Comparison of ENCODE assay signal across 8 cellular contexts in genomic region chr7:90119178-90119971, GRCh38. TPM values are rescaled to one million over a fixed set of nuclear protein-coding genes. Genes with fewer than 3 reads are reported as not detected.
DNase-seq lines count a peak whose midpoint lies in the region; ATAC-seq, FAIRE-seq and TF ChIP-seq lines count a peak whose summit lies in the region.

No MANE protein-coding gene starts in this region.

- TF ChIP-seq POLR2A in erythroblast (IDR thresholded peaks at IDR 0.05; ENCODE audit: low read length) = no peak

- 5% methylated on average over 58 of the region's 58 CpGs for WGBS in HUES64
- 1 to 3% (median 3%) methylated on average over 48 to 58 of the region's 58 CpGs for WGBS in small intestine, 3 donors

- no peaks in the 10 kb centered on the region for H3K36me3 ChIP-seq in HUES64 (ENCODE audit: insufficient read depth, low read length)
- H3K36me3 ChIP-seq in mucosa of descending colon (ENCODE audit: low read depth) = no peaks in the 10 kb centered on the region
- H3K36me3 ChIP-seq in small intestine (ENCODE audit: control insufficient read depth in 2 of 2, insufficient read depth in 2 of 2, low read length in 2 of 2) = no peaks in the 10 kb centered on the region

- no peak for FAIRE-seq in small intestine (lab: Jason Lieb, UNC)

- H3K27me3 ChIP-seq in HUES64 (ENCODE audit: insufficient read depth, low read length) = peaks cover 28% of the 10 kb centered on the region
- H3K27me3 ChIP-seq in small intestine (ENCODE audit: control insufficient read depth in 2 of 2, insufficient read depth in 2 of 2, low read length in 2 of 2) = peaks cover 0 to 2% of the 10 kb centered on the region in 2 donors

- peak; percentile 46 for ATAC-seq in mucosa of descending colon

- H3K4me3 ChIP-seq in HUES64 (ENCODE audit: low read length) (peak overlapping the region; percentile 46), epithelial cell of proximal tubule (ENCODE audit: low read depth, low read length) (peak overlapping the region; percentile 72), mucosa of descending colon (no peak overlapping the region), small intestine (ENCODE audit: low read depth in 1 of 2, low read length in 2 of 2) (peak overlapping the region in 1 of 2 donors; percentile 2)

- H3K36me3 Mint-ChIP-seq in activated CD4-positive, alpha-beta memory T cell treated with anti-CD3 and anti-CD28 coated beads, Interleukin-2, amount 10 ng/mL, durations not matched to agents 7 days and 5 days (ENCODE audit: low read depth) = no peaks in the 10 kb centered on the region
- H3K36me3 Mint-ChIP-seq in stimulated activated naive CD8-positive, alpha-beta T cell treated with anti-CD3 and anti-CD28 coated beads, Interleukin-15, Interleukin-2, amounts not matched to agents 100 ng/mL and 50 ng/mL, for 24 hours (ENCODE audit: low read depth) = no peaks in the 10 kb centered on the region

- POLR2A ChIA-PET in activated CD4-positive, alpha-beta memory T cell treated with anti-CD3 and anti-CD28 coated beads, Interleukin-2, amount 10 ng/mL, durations not matched to agents 7 days and 5 days (lab: Charles Lee) = no interaction called here

- CTCF ChIA-PET in activated CD4-positive, alpha-beta memory T cell treated with anti-CD3 and anti-CD28 coated beads, Interleukin-2, amount 10 ng/mL, durations not matched to agents 7 days and 5 days (lab: Charles Lee) = no interaction called here

- no peak overlapping the region for H3K27ac Mint-ChIP-seq in activated CD4-positive, alpha-beta memory T cell treated with anti-CD3 and anti-CD28 coated beads, Interleukin-2, amount 10 ng/mL, durations not matched to agents 7 days and 5 days
- H3K27ac Mint-ChIP-seq in stimulated activated naive CD8-positive, alpha-beta T cell treated with anti-CD3 and anti-CD28 coated beads, Interleukin-15, Interleukin-2, amounts not matched to agents 100 ng/mL and 50 ng/mL, for 24 hours = no peak overlapping the region

- DNase-seq in activated CD4-positive, alpha-beta memory T cell treated with anti-CD3 and anti-CD28 coated beads, Interleukin-2, amount 10 ng/mL, durations not matched to agents 7 days and 5 days = no peak
- DNase-seq in epithelial cell of proximal tubule (ENCODE audit: low read depth) (no peak), mucosa of descending colon (peak; percentile 3 to 48 (median 26)), erythroblast (lab: John Stamatoyannopoulos, UW) (no peak), DMS153 (lab: John Stamatoyannopoulos, UW) (no peak), small intestine (no peak)

- H3K4me1 ChIP-seq in HUES64 (ENCODE audit: insufficient read depth, low read length) = no peaks in the 10 kb centered on the region
- H3K4me1 ChIP-seq in mucosa of descending colon (ENCODE audit: low read depth) = peaks cover 6% of the 10 kb centered on the region
- no peaks in the 10 kb centered on the region for H3K4me1 ChIP-seq in small intestine (ENCODE audit: control insufficient read depth in 2 of 2, insufficient read depth in 1 of 2, low read depth in 1 of 2, low read length in 1 of 2)

- TF ChIP-seq CTCF in epithelial cell of proximal tubule (conservative IDR thresholded peaks at IDR 0.05; ENCODE audit: low read depth, low read length) = no peak
- no peak for TF ChIP-seq CTCF in mucosa of descending colon (IDR thresholded peaks at IDR 0.05)

- peaks cover 36% of the 10 kb centered on the region for H3K27me3 Mint-ChIP-seq in activated CD4-positive, alpha-beta memory T cell treated with anti-CD3 and anti-CD28 coated beads, Interleukin-2, amount 10 ng/mL, durations not matched to agents 7 days and 5 days
- peaks cover 29% of the 10 kb centered on the region for H3K27me3 Mint-ChIP-seq in stimulated activated naive CD8-positive, alpha-beta T cell treated with anti-CD3 and anti-CD28 coated beads, Interleukin-15, Interleukin-2, amounts not matched to agents 100 ng/mL and 50 ng/mL, for 24 hours

- H3K4me3 Mint-ChIP-seq in activated CD4-positive, alpha-beta memory T cell treated with anti-CD3 and anti-CD28 coated beads, Interleukin-2, amount 10 ng/mL, durations not matched to agents 7 days and 5 days = peak overlapping the region; percentile 32
- H3K4me3 Mint-ChIP-seq in stimulated activated naive CD8-positive, alpha-beta T cell treated with anti-CD3 and anti-CD28 coated beads, Interleukin-15, Interleukin-2, amounts not matched to agents 100 ng/mL and 50 ng/mL, for 24 hours = peak overlapping the region; percentile 76

- no peaks in the 10 kb centered on the region for H3K9me3 Mint-ChIP-seq in activated CD4-positive, alpha-beta memory T cell treated with anti-CD3 and anti-CD28 coated beads, Interleukin-2, amount 10 ng/mL, durations not matched to agents 7 days and 5 days
- H3K9me3 Mint-ChIP-seq in stimulated activated naive CD8-positive, alpha-beta T cell treated with anti-CD3 and anti-CD28 coated beads, Interleukin-15, Interleukin-2, amounts not matched to agents 100 ng/mL and 50 ng/mL, for 24 hours = no peaks in the 10 kb centered on the region

- H3K9ac ChIP-seq in HUES64 (ENCODE audit: low read depth, low read length) = no peak overlapping the region

- intact Hi-C loops in mucosa of descending colon (cut with DNase I, micrococcal nuclease) = no loop called here

- no peaks in the 10 kb centered on the region for H3K9me3 ChIP-seq in HUES64 (ENCODE audit: insufficient read depth, low read depth, low read length)
- no peaks in the 10 kb centered on the region for H3K9me3 ChIP-seq in mucosa of descending colon
- H3K9me3 ChIP-seq in small intestine (ENCODE audit: control insufficient read depth, low read depth) = no peaks in the 10 kb centered on the region

- H3K27ac ChIP-seq in HUES64 (ENCODE audit: low read depth, low read length) = no peak overlapping the region
- no peak overlapping the region for H3K27ac ChIP-seq in small intestine (ENCODE audit: low read depth in 1 of 2, low read length in 1 of 2)

- peaks cover 6% of the 10 kb centered on the region for H3K4me1 Mint-ChIP-seq in activated CD4-positive, alpha-beta memory T cell treated with anti-CD3 and anti-CD28 coated beads, Interleukin-2, amount 10 ng/mL, durations not matched to agents 7 days and 5 days
- peaks cover 18% of the 10 kb centered on the region for H3K4me1 Mint-ChIP-seq in stimulated activated naive CD8-positive, alpha-beta T cell treated with anti-CD3 and anti-CD28 coated beads, Interleukin-15, Interleukin-2, amounts not matched to agents 100 ng/mL and 50 ng/mL, for 24 hours (ENCODE audit: low read depth)

RNA-seq across cellular contexts. Expression of gene STEAP1, which starts 34.9 kb away (rescaled TPM):
- 6.9 TPM for polyA plus RNA-seq in HUES64 (2013, experiment 1 of 2)
- polyA plus RNA-seq in HUES64 (2013, experiment 2 of 2) = 5.3 TPM
- under 1 TPM; 0.25 to 0.53 TPM for total RNA-seq in activated CD4-positive, alpha-beta memory T cell treated with anti-CD3 and anti-CD28 coated beads, Interleukin-2, amount 10 ng/mL, durations not matched to agents 7 days and 5 days
- 3.4 and 8.0 TPM in 2 replicates for total RNA-seq in epithelial cell of proximal tubule
- 10 to 100 TPM; 15.9 to 24.6 (median 24.5) TPM for total RNA-seq in mucosa of descending colon
- 10 to 100 TPM in 1 of 3 donors, 1 to 10 TPM in 1, under 1 TPM in 1; 0.67 to 14.6 (median 1.6) TPM for polyA plus RNA-seq in small intestine

Comparison
In these comparisons a context has a peak if more than half of its experiments do, and no peak if none do; other contexts are left out.
1. DNase-seq: peak in mucosa of descending colon (3 of 3); none in activated CD4-positive, alpha-beta memory T cell treated with anti-CD3 and anti-CD28 coated beads, Interleukin-2, amount 10 ng/mL, durations not matched to agents 7 days and 5 days (single experiment), epithelial cell of proximal tubule (single experiment), erythroblast (0 of 2), DMS153 (single experiment) and small intestine (single experiment).